ENCODE assay signal across 1 cellular context in genomic region chr3:151135548-151136337, GRCh38.
TF ChIP-seq lines count a peak whose summit lies in the region.

No MANE protein-coding gene starts in this region.

TF ChIP-seq in HepG2, 621 proteins besides CTCF, POLR2A, EP300 and RAD21 (continued from another document):
- TF ChIP-seq FOXP4 (CRISPR knock-in tag; IDR thresholded peaks at IDR 0.05) (no peak), ZBTB7B (CRISPR knock-in tag; IDR thresholded peaks at IDR 0.05) (no peak), ZNF891 (CRISPR knock-in tag; IDR thresholded peaks at IDR 0.05) (no peak), ZNF776 (CRISPR knock-in tag; IDR thresholded peaks at IDR 0.05) (no peak), ZNF496 (CRISPR knock-in tag; IDR thresholded peaks at IDR 0.05; ENCODE audit: insufficient replicate concordance) (no peak)
